Comparison of ENCODE assay signal across 15 cellular contexts in genomic region chr7:6444516-6445269, GRCh38. TPM values are rescaled to one million over a fixed set of nuclear protein-coding genes. Genes with fewer than 3 reads are reported as not detected.
DNase-seq lines count a peak whose midpoint lies in the region; ATAC-seq, FAIRE-seq and TF ChIP-seq lines count a peak whose summit lies in the region.
"Had no signal": no experiment of that assay in that cellular context is flagged by ENCODE, and none has a peak within 500 bp of the region (broad histone marks: within the 10 kb centered on the region; RNA-seq: fewer than 3 reads in every experiment).

No MANE protein-coding gene starts in this region.

- DNase-seq in CD8-positive, alpha-beta T cell = no peak
- DNase-seq in HFFc6 (no peak), nephron progenitor cell (no peak), GM12891 (ENCODE audit: insufficient read length, low spot score) (no peak)
- no peak for DNase-seq in activated CD4-positive, alpha-beta T cell treated with anti-CD3 and anti-CD28 coated beads, Interleukin-2, amount 10 ng/mL, durations not matched to agents 24 days and 14 days
- DNase-seq: activated CD4-positive, alpha-beta T cell treated with anti-CD3 and anti-CD28 coated beads, Interleukin-2, amount 50 U/mL, for 48 hours; Kasumi-1; NCI-H69; stimulated activated CD4-positive, alpha-beta T cell treated with anti-CD3 and anti-CD28 coated beads, Interleukin-4, amount 100 ng/mL, for 1 hour; stomach had no signal

- POLR2A ChIA-PET in CD8-positive, alpha-beta T cell (lab: Charles Lee) = no interaction called here

- no peak overlapping the region for H3K4me3 ChIP-seq in CD8-positive, alpha-beta T cell (ENCODE audit: low read depth, low read length)
- peak overlapping the region; percentile 3; the same call in 1 of the 2 replicates for H3K4me3 ChIP-seq in WI38 (ENCODE audit: low read depth, low read length)
- H3K4me3 ChIP-seq: GM12878, stomach had no signal

- H3K4me1 ChIP-seq in CD8-positive, alpha-beta T cell (ENCODE audit: insufficient read depth, low read length) = peaks cover 24% of the 10 kb centered on the region

- intact Hi-C loops in CD8-positive, alpha-beta T cell (cut with DNase I, micrococcal nuclease) = no loop called here
- intact Hi-C loops in activated CD4-positive, alpha-beta T cell treated with anti-CD3 and anti-CD28 coated beads, Interleukin-2, amount 10 ng/mL, durations not matched to agents 24 days and 14 days (cut with micrococcal nuclease) = no loop called here

- H3K27ac Mint-ChIP-seq in CD8-positive, alpha-beta T cell = peak overlapping the region; percentile 10
- H3K27ac Mint-ChIP-seq in HFFc6 (peak overlapping the region; percentile 98), nephron progenitor cell (no peak overlapping the region)
- no peak overlapping the region for H3K27ac Mint-ChIP-seq in activated CD4-positive, alpha-beta T cell treated with anti-CD3 and anti-CD28 coated beads, Interleukin-2, amount 10 ng/mL, durations not matched to agents 24 days and 14 days

- peaks cover 54% of the 10 kb centered on the region for H3K4me1 Mint-ChIP-seq in CD8-positive, alpha-beta T cell (ENCODE audit: low read depth)
- H3K4me1 Mint-ChIP-seq in HFFc6 (ENCODE audit: low read depth) = peaks cover 54% of the 10 kb centered on the region
- peaks cover 19% of the 10 kb centered on the region for H3K4me1 Mint-ChIP-seq in nephron progenitor cell
- peaks cover 24% of the 10 kb centered on the region for H3K4me1 Mint-ChIP-seq in activated CD4-positive, alpha-beta T cell treated with anti-CD3 and anti-CD28 coated beads, Interleukin-2, amount 10 ng/mL, durations not matched to agents 24 days and 14 days

- H3K4me3 Mint-ChIP-seq in CD8-positive, alpha-beta T cell = peak overlapping the region; percentile 55
- H3K4me3 Mint-ChIP-seq in HFFc6 (peak overlapping the region; percentile 62), nephron progenitor cell (peak overlapping the region; percentile 67)
- no peak overlapping the region for H3K4me3 Mint-ChIP-seq in activated CD4-positive, alpha-beta T cell treated with anti-CD3 and anti-CD28 coated beads, Interleukin-2, amount 10 ng/mL, durations not matched to agents 24 days and 14 days

- no peak for TF ChIP-seq POLR2A in GM12891 (IDR thresholded peaks at IDR 0.05; ENCODE audit: low read depth, low read length)

- H3K9me3 Mint-ChIP-seq in CD8-positive, alpha-beta T cell = no peaks in the 10 kb centered on the region
- H3K9me3 Mint-ChIP-seq in HFFc6 (peaks cover 3% of the 10 kb centered on the region; the same call in 1 of the 2 replicates), nephron progenitor cell (no peaks in the 10 kb centered on the region)
- no peaks in the 10 kb centered on the region for H3K9me3 Mint-ChIP-seq in activated CD4-positive, alpha-beta T cell treated with anti-CD3 and anti-CD28 coated beads, Interleukin-2, amount 10 ng/mL, durations not matched to agents 24 days and 14 days

- no peak for ATAC-seq in CD8-positive, alpha-beta T cell
- ATAC-seq in esophagus mucosa (no peak), GM19035 (IDR thresholded peaks at IDR 0.05; ENCODE audit: unreplicated experiment) (no peak)
- ATAC-seq: GM12878, left lobe of liver had no signal

- no peak for TF ChIP-seq CTCF in CD8-positive, alpha-beta T cell (IDR thresholded peaks at IDR 0.05)
- TF ChIP-seq CTCF in HFFc6 (IDR thresholded peaks at IDR 0.05) (no peak), WI38 (IDR thresholded peaks at IDR 0.05; ENCODE audit: low read depth, low read length) (no peak), nephron progenitor cell (IDR thresholded peaks at IDR 0.05) (no peak)

- CTCF ChIA-PET in CD8-positive, alpha-beta T cell (lab: Charles Lee) = interaction anchor here (0.6 kb wide), 1 partner anchor 15 kb away, joined by 3 read pairs; no protein-coding TSS in a partner anchor

- FAIRE-seq in GM12891 (lab: Jason Lieb, UNC) = no peak
- FAIRE-seq: GM12878 had no signal

- no peaks in the 10 kb centered on the region for H3K27me3 Mint-ChIP-seq in CD8-positive, alpha-beta T cell (ENCODE audit: low read depth)
- H3K27me3 Mint-ChIP-seq in HFFc6 (ENCODE audit: insufficient read depth) = peaks cover 7% of the 10 kb centered on the region
- H3K27me3 Mint-ChIP-seq in nephron progenitor cell (ENCODE audit: low read depth, poor library complexity) = no peaks in the 10 kb centered on the region
- no peaks in the 10 kb centered on the region for H3K27me3 Mint-ChIP-seq in activated CD4-positive, alpha-beta T cell treated with anti-CD3 and anti-CD28 coated beads, Interleukin-2, amount 10 ng/mL, durations not matched to agents 24 days and 14 days

- H3K27ac ChIP-seq in CD8-positive, alpha-beta T cell (ENCODE audit: low read depth, low read length) = no peak overlapping the region

- H3K36me3 ChIP-seq in CD8-positive, alpha-beta T cell (ENCODE audit: insufficient read depth, low read length) = peaks cover 15% of the 10 kb centered on the region

- no peaks in the 10 kb centered on the region for H3K27me3 ChIP-seq in CD8-positive, alpha-beta T cell (ENCODE audit: insufficient read depth, low read length)
- H3K27me3 ChIP-seq: stomach had no signal

- no peaks in the 10 kb centered on the region for H3K9me3 ChIP-seq in CD8-positive, alpha-beta T cell (ENCODE audit: low read length)
- H3K9me3 ChIP-seq: stomach had no signal

- peaks cover 54% of the 10 kb centered on the region for H3K36me3 Mint-ChIP-seq in CD8-positive, alpha-beta T cell
- H3K36me3 Mint-ChIP-seq in HFFc6 (ENCODE audit: low read depth) (peaks cover 56% of the 10 kb centered on the region), nephron progenitor cell (ENCODE audit: low read depth) (peaks cover 55% of the 10 kb centered on the region)
- H3K36me3 Mint-ChIP-seq in activated CD4-positive, alpha-beta T cell treated with anti-CD3 and anti-CD28 coated beads, Interleukin-2, amount 10 ng/mL, durations not matched to agents 24 days and 14 days (ENCODE audit: low read depth) = peaks cover 43% of the 10 kb centered on the region

TF ChIP-seq in GM12891, 5 proteins besides CTCF, POLR2A, EP300 and RAD21:
- TF ChIP-seq TAF1 (IDR thresholded peaks at IDR 0.05; ENCODE audit: low read depth, low read length) (no peak), POLR2AphosphoS5 (IDR thresholded peaks at IDR 0.05; ENCODE audit: low read depth, low read length) (no peak), SPI1 (IDR thresholded peaks at IDR 0.05; ENCODE audit: low read depth, low read length) (no peak), PAX5 (IDR thresholded peaks at IDR 0.05; ENCODE audit: insufficient read depth, low read length, severe bottlenecking) (no peak), POU2F2 (IDR thresholded peaks at IDR 0.05; ENCODE audit: low read depth, low read length) (no peak)

RNA-seq across cellular contexts. Expression of gene DAGLB, which starts 3.1 kb away (rescaled TPM):
- 10 to 100 TPM; 35.4 to 40.4 TPM for total RNA-seq in CD8-positive, alpha-beta T cell
- total RNA-seq in HFFc6 (2021; fragmentation: NEBNext Ultra II Directional; extraction: Animal tissue kit (Norgen Biotek cat#: 25700)) = 10 to 100 TPM; 29.2 to 39.5 (median 33.2) TPM
- 11.2 TPM for total RNA-seq in esophagus mucosa
- 4.4 TPM for polyA plus RNA-seq in GM12891 (2012; ENCODE audit: low read depth, missing spikeins)
- 18.8 and 26.8 TPM in 2 replicates for total RNA-seq in activated CD4-positive, alpha-beta T cell treated with anti-CD3 and anti-CD28 coated beads, Interleukin-2, amount 10 ng/mL, durations not matched to agents 24 days and 14 days

RNA-seq across cellular contexts. Expression of gene KDELR2, which starts 39.3 kb away (rescaled TPM):
- total RNA-seq in CD8-positive, alpha-beta T cell = 10 to 100 TPM; 25.9 to 29.0 TPM
- total RNA-seq in HFFc6 (2021; fragmentation: NEBNext Ultra II Directional; extraction: Animal tissue kit (Norgen Biotek cat#: 25700)) = 100 to 1,000 TPM; 367 to 473 (median 416) TPM
- total RNA-seq in esophagus mucosa = 74.5 TPM
- polyA plus RNA-seq in GM12891 (2012; ENCODE audit: low read depth, missing spikeins) = 27.6 TPM
- 64.0 and 73.8 TPM in 2 replicates for total RNA-seq in activated CD4-positive, alpha-beta T cell treated with anti-CD3 and anti-CD28 coated beads, Interleukin-2, amount 10 ng/mL, durations not matched to agents 24 days and 14 days

Comparison
In these comparisons a context has a peak if more than half of its experiments do, and no peak if none do; other contexts are left out.
1. H3K27ac Mint-ChIP-seq: peak in CD8-positive, alpha-beta T cell (single experiment) and HFFc6 (single experiment); none in nephron progenitor cell (single experiment) and activated CD4-positive, alpha-beta T cell treated with anti-CD3 and anti-CD28 coated beads, Interleukin-2, amount 10 ng/mL, durations not matched to agents 24 days and 14 days (single experiment).